8 cellular contexts compared by ENCODE assay signal in genomic region chr9:86098793-86099694, GRCh38. TPM values are rescaled to one million over a fixed set of nuclear protein-coding genes. Genes with fewer than 3 reads are reported as not detected.
DNase-seq lines count a peak whose midpoint lies in the region; ATAC-seq, FAIRE-seq and TF ChIP-seq lines count a peak whose summit lies in the region.

Gene GOLM1 (minus strand): TSS chr9:86099558. CDS start chr9:86079320, 20,238 bp downstream.

- H3K27ac ChIP-seq in OCI-LY7 (ENCODE audit: low read depth, low read length, poor library complexity, severe bottlenecking) (no peak within 1 kb of the TSS), GM12878 (ENCODE audit: control insufficient read depth, insufficient read depth) (no peak within 1 kb of the TSS)

- POLR2A ChIA-PET in OCI-LY7 (lab: Charles Lee): interaction anchor here (0.6 to 1.0 kb wide), 2 partner anchors 75 to 126 kb away, joined by 3 read pairs; no protein-coding TSS in a partner anchor
- POLR2A ChIA-PET in GM12878 (lab: Charles Lee): no interaction called here

- SMC1A ChIA-PET in GM12878 (lab: Charles Lee; ENCODE audit: uncharacterized antibody, unreplicated experiment): no interaction called here

- no TSS peak for BruUV-seq in OCI-LY7 (replicated peaks; lab: Mats Ljungman, UMichigan)
- no TSS peak for BruUV-seq in GM12878 (replicated peaks; lab: Mats Ljungman, UMichigan)

- TF ChIP-seq CTCF in OCI-LY7 (conservative IDR thresholded peaks at IDR 0.05; ENCODE audit: low read length) (no peak), GM12878 (IDR thresholded peaks at IDR 0.05 in 2 of 3, conservative IDR thresholded peaks at IDR 0.05 in 1 of 3; ENCODE audit: control insufficient read depth in 2 of 3, extremely low read depth in 1 of 3, insufficient read depth in 1 of 3, low read depth in 3 of 3, low read length in 3 of 3) (peak in 1 of 3 experiments; percentile 19; a peak in 2 of 6 replicates)

- TF ChIP-seq EP300 in GM12878 (IDR thresholded peaks at IDR 0.05; ENCODE audit: borderline replicate concordance in 1 of 2, control insufficient read depth in 1 of 2, low read depth in 2 of 2, low read length in 2 of 2): no peak

- peak within 1 kb of the TSS; percentile 15; the same call in 1 of the 2 replicates for H3K9ac ChIP-seq in GM12878 (ENCODE audit: control insufficient read depth, insufficient read depth, low read length)

- 3% methylated on average over 91 of the region's 126 CpGs for WGBS in GM12878 (ENCODE audit: insufficient coverage, insufficient replicate concordance, low lambda C conversion rate, missing lambda C conversion rate)

- no peaks in the 10 kb centered on the region for H4K20me1 ChIP-seq in OCI-LY7 (ENCODE audit: insufficient read depth, low read length)
- H4K20me1 ChIP-seq in GM12878 (ENCODE audit: control insufficient read depth, insufficient read depth): no peaks in the 10 kb centered on the region

- TF ChIP-seq POLR2A in GM12878 (IDR thresholded peaks at IDR 0.05; ENCODE audit: low read depth, low read length): peak; percentile 36; the same call in 1 of the 2 replicates

- H3K4me2 ChIP-seq in OCI-LY7 (ENCODE audit: low read length) (0 out of 2 replicates have a peak within 1 kb of the TSS, but pooled peaks have one; percentile 1), GM12878 (ENCODE audit: control insufficient read depth, insufficient read depth) (peak within 1 kb of the TSS; percentile 81)

- H3K27me3 ChIP-seq in GM12878 (replicated peaks in 1 of 2; ENCODE audit: control insufficient read depth in 2 of 2, insufficient read depth in 2 of 2, low read length in 1 of 2): peaks cover 0 to 5% of the 10 kb centered on the region in 2 experiments; a peak in 3 of 4 replicates

- in situ Hi-C loops in GM12878 (cut with MboI): no loop called here

- H3K4me1 ChIP-seq in OCI-LY7 (ENCODE audit: insufficient read depth, low read length, poor library complexity, severe bottlenecking) (no peaks in the 10 kb centered on the region), GM12878 (ENCODE audit: control insufficient read depth, insufficient read depth, low read length) (peaks cover 2% of the 10 kb centered on the region; the same call in 1 of the 2 replicates)

- no peak for FAIRE-seq in GM12878 (lab: Jason Lieb, UNC)

- H3K79me2 ChIP-seq in OCI-LY7 (ENCODE audit: insufficient read depth, low read depth, low read length) (no peaks in the 10 kb centered on the region), GM12878 (ENCODE audit: control insufficient read depth, insufficient read depth, low read length) (no peaks in the 10 kb centered on the region)

- H3K9me2 ChIP-seq in OCI-LY7 (ENCODE audit: insufficient read depth, low read length): no peaks in the 10 kb centered on the region

- peak; percentile 22; the same call in 1 of the 2 replicates for TF ChIP-seq RAD21 in GM12878 (IDR thresholded peaks at IDR 0.05; ENCODE audit: insufficient read depth, low read depth, low read length)

- H3K4me3 ChIP-seq in OCI-LY7 (ENCODE audit: low read depth, low read length, poor library complexity, severe bottlenecking) (no peak within 1 kb of the TSS), GM12878 (peak within 1 kb of the TSS; percentile 71)

- H3K36me3 ChIP-seq in OCI-LY7 (ENCODE audit: insufficient read depth, low read length) (no peaks in the 10 kb centered on the region), GM12878 (ENCODE audit: control insufficient read depth in 2 of 2, insufficient read depth in 2 of 2, low read length in 1 of 2) (no peaks in the 10 kb centered on the region)

- H2AFZ ChIP-seq in OCI-LY7 (ENCODE audit: low read length) (no peak within 1 kb of the TSS), GM12878 (ENCODE audit: control insufficient read depth, low read depth, low read length) (peak within 1 kb of the TSS; percentile 74)

- DNase-seq in DMS53 (lab: John Stamatoyannopoulos, UW): peak; percentile 86
- DNase-seq in OCI-LY7 (ENCODE audit: low spot score): no peak
- DNase-seq in GM12878 (ENCODE audit: low read depth, low spot score): no peak
- peak; percentile 34 to 59 for DNase-seq in hippocampal formation (lab: John Stamatoyannopoulos, UW)
- peak; percentile 90 for DNase-seq in retina
- no peak for DNase-seq in superior temporal gyrus (ENCODE audit: extremely low spot score)

- CTCF ChIA-PET in OCI-LY7 (lab: Charles Lee; ENCODE audit: unreplicated experiment): no interaction called here
- CTCF ChIA-PET in GM12878 (lab: Yijun Ruan, JAX): no interaction called here

- RAD21 ChIA-PET in GM12878 (lab: Charles Lee; ENCODE audit: unreplicated experiment): no interaction called here

- ATAC-seq in GM19452 (IDR thresholded peaks at IDR 0.05; ENCODE audit: unreplicated experiment) (peak; percentile 71), HG03460 (IDR thresholded peaks at IDR 0.05; ENCODE audit: unreplicated experiment) (peak; percentile 59), GM12878 (peak; percentile 84)

- intact Hi-C loops in OCI-LY7 (cut with micrococcal nuclease; ENCODE audit: unreplicated experiment): no loop called here
- intact Hi-C loops in GM12878 (cut with micrococcal nuclease; ENCODE audit: unreplicated experiment): no loop called here

- H3K9me3 ChIP-seq in OCI-LY7 (ENCODE audit: low read length): no peaks in the 10 kb centered on the region
- no peaks in the 10 kb centered on the region for H3K9me3 ChIP-seq in GM12878 (replicated peaks; ENCODE audit: control insufficient read depth, insufficient read depth, low read length)

TF ChIP-seq in GM12878, 131 proteins besides CTCF, POLR2A, EP300 and RAD21 (continues in another document):
- TF ChIP-seq FOXK2 (IDR thresholded peaks at IDR 0.05) (no peak), PAX5 (IDR thresholded peaks at IDR 0.05; ENCODE audit: borderline replicate concordance, low read depth, low read length) (no peak), HDAC6 (IDR thresholded peaks at IDR 0.05; ENCODE audit: unreplicated experiment) (peak; percentile 57), SKIL (IDR thresholded peaks at IDR 0.05; ENCODE audit: low read depth, poor library complexity, severe bottlenecking) (no peak), ETV6 (conservative IDR thresholded peaks at IDR 0.05 in 1 of 2, IDR thresholded peaks at IDR 0.05 in 1 of 2; ENCODE audit: borderline replicate concordance in 1 of 2, low read depth in 1 of 2) (no peak), IKZF1 (conservative IDR thresholded peaks at IDR 0.05) (0 out of 2 replicates have a peak, but pooled peaks have one; percentile 26), RB1 (IDR thresholded peaks at IDR 0.05; ENCODE audit: borderline replicate concordance) (no peak), NR2C1 (IDR thresholded peaks at IDR 0.05) (no peak)

RNA-seq across cellular contexts. Expression of gene GOLM1, which starts in this region (rescaled TPM):
- total RNA-seq in OCI-LY7 (2014; rRNA removed; shearing (Covaris generic)): 0.16 and 0.51 TPM in 2 replicates
- total RNA-seq in OCI-LY7 (2022) (not detected in 2 replicates), GM12878 (2014; rRNA removed) (17.3 and 19.6 TPM in 2 replicates), GM12878 (2014; rRNA removed; fragmentation: Illumina TruSeq; extraction: Trizol) (18.7 and 18.9 TPM in 2 replicates), GM12878 (2021) (18.7 and 19.0 TPM in 2 replicates)
- total RNA-seq in GM12878 (2013; cell fraction: nucleolus; rRNA removed): 4.5 and 6.6 TPM in 2 replicates
- 7.9 TPM for polyA plus RNA-seq in GM12878 (2011; ENCODE audit: low read depth)
- polyA plus RNA-seq in GM12878 (2011; rRNA removed) (0.41 and 0.58 TPM in 2 replicates), GM12878 (2014; fragmentation: Illumina TruSeq; extraction: Trizol) (24.0 and 25.8 TPM in 2 replicates), GM12878 (2014; fragmentation: Nextera tagmentation; extraction: Ambion mirVana) (1 to 10 TPM; 5.7 to 7.8 TPM), GM12878 (2014; rRNA removed) (18.0 and 18.6 TPM in 2 replicates), GM12878 (2016; fragmentation: Nextera tagmentation; extraction: Ambion mirVana) (10 to 100 TPM; 24.5 to 25.9 TPM)
- 0.23 and 0.27 TPM in 2 replicates for polyA plus RNA-seq in GM12878 (2011; cell fraction: cytosol; rRNA removed)
- polyA plus RNA-seq in GM12878 (2011; cell fraction: nucleus; rRNA removed): 0.24 and 0.31 TPM in 2 replicates
- polyA plus RNA-seq in GM12878 (2012): 5.3 and 7.5 TPM in 2 replicates
- polyA minus RNA-seq in GM12878 (2011; rRNA and poly(A)+ RNA removed): 0.07 and 0.41 TPM in 2 replicates
- 1.8 and 3.2 TPM in 2 replicates for polyA minus RNA-seq in GM12878 (2011; cell fraction: cytosol; rRNA and poly(A)+ RNA removed)
- 0.12 and 0.38 TPM in 2 replicates for polyA minus RNA-seq in GM12878 (2011; cell fraction: nucleus; rRNA and poly(A)+ RNA removed)

Comparison
In these comparisons a context has a peak if more than half of its experiments do, and no peak if none do; other contexts are left out.
1. DNase-seq: peak in DMS53 (single experiment), hippocampal formation (2 of 2) and retina (single experiment); none in OCI-LY7 (single experiment), GM12878 (single experiment) and superior temporal gyrus (single experiment).
2. Peak in every context shown above with its lines, with median percentiles within 50 percentile points of each other: ATAC-seq.